In genomic region chr16:4957420-4957719, GRCh38 we compare ENCODE assay signal across 8 cellular contexts. TPM values are rescaled to one million over a fixed set of nuclear protein-coding genes. Genes with fewer than 3 reads are reported as not detected.
DNase-seq lines count a peak whose midpoint lies in the region; ATAC-seq and TF ChIP-seq lines count a peak whose summit lies in the region.

No MANE protein-coding gene starts in this region.

- H3K36me3 Mint-ChIP-seq in T-helper 17 cell (ENCODE audit: low read depth) = peaks cover 5% of the 10 kb centered on the region

- H3K36me3 ChIP-seq in GM23248 (ENCODE audit: low read depth) = no peaks in the 10 kb centered on the region

- H3K27ac Mint-ChIP-seq in T-helper 17 cell = no peak overlapping the region

- H3K4me3 Mint-ChIP-seq in T-helper 17 cell = peak overlapping the region; percentile 95

- H3K4me2 ChIP-seq in GM23248 (ENCODE audit: unreplicated experiment) = peak overlapping the region; percentile 77

- H3K9ac ChIP-seq in GM23248 = no peak overlapping the region

- H3K4me1 Mint-ChIP-seq in T-helper 17 cell = peaks cover 20% of the 10 kb centered on the region

- peak overlapping the region; percentile 79 for H2AFZ ChIP-seq in GM23248

- H3K4me3 ChIP-seq in GM23248 (peak overlapping the region; percentile 69), fibroblast of villous mesenchyme (ENCODE audit: low read depth, low read length) (peak overlapping the region; percentile 55), retinal pigment epithelial cell (ENCODE audit: low read length) (peak overlapping the region; percentile 65)

- WGBS in GM23248 (ENCODE audit: low coverage in 1 of 2, low lambda C conversion rate in 2 of 2, missing lambda C conversion rate in 2 of 2), 2 experiments = 23 to 28% methylated on average over 10 of the region's 10 CpGs

- in situ Hi-C loops in GM23248 (cut with MboI) = no loop called here

- H3F3A ChIP-seq in GM23248 (ENCODE audit: insufficient read depth) = 0 out of 2 replicates have a peak, but pooled peaks cover 6% of the 10 kb centered on the region

- H3K9me3 ChIP-seq in GM23248 (ENCODE audit: low read depth) (no peaks in the 10 kb centered on the region), T-helper 17 cell (ENCODE audit: control insufficient read depth, low read length, poor library complexity, severe bottlenecking) (no peaks in the 10 kb centered on the region)

- H3K27me3 ChIP-seq in GM23248 (replicated peaks; ENCODE audit: insufficient read depth) = no peaks in the 10 kb centered on the region

- DNase-seq in GM23248 = no peak
- DNase-seq in T-helper 17 cell = no peak
- DNase-seq in fibroblast of villous mesenchyme (ENCODE audit: low read depth) = no peak
- no peak for DNase-seq in retinal pigment epithelial cell (ENCODE audit: low read depth)
- DNase-seq in T1000 (lab: John Stamatoyannopoulos, UW) = no peak
- DNase-seq in NCI-H345 treated with DMSO at 0.1 percent for 48 hours (lab: John Stamatoyannopoulos, UW; ENCODE audit: unreplicated experiment) = no peak
- no peak for DNase-seq in NCI-H82 treated with DMSO at 0.1 percent for 48 hours (lab: John Stamatoyannopoulos, UW; ENCODE audit: unreplicated experiment)
- no peak for DNase-seq in OCI-M2 (lab: John Stamatoyannopoulos, UW; ENCODE audit: unreplicated experiment)

- H3K27me3 Mint-ChIP-seq in T-helper 17 cell = peaks cover 52% of the 10 kb centered on the region

- H3K4me1 ChIP-seq in GM23248 (ENCODE audit: insufficient read depth) = no peaks in the 10 kb centered on the region

- no peak for TF ChIP-seq CTCF in fibroblast of villous mesenchyme (IDR thresholded peaks at IDR 0.05; ENCODE audit: insufficient read depth, low read depth, low read length)
- no peak for TF ChIP-seq CTCF in retinal pigment epithelial cell (conservative IDR thresholded peaks at IDR 0.05; ENCODE audit: low read depth, low read length)

- H3K27ac ChIP-seq in GM23248 = no peak overlapping the region

- no peaks in the 10 kb centered on the region for H4K20me1 ChIP-seq in GM23248 (ENCODE audit: insufficient read depth)

- H3K9me2 ChIP-seq in GM23248 (ENCODE audit: insufficient read depth) = no peaks in the 10 kb centered on the region

- H3K79me2 ChIP-seq in GM23248 (ENCODE audit: insufficient read depth) = no peaks in the 10 kb centered on the region

- ATAC-seq in T-helper 17 cell = no peak

RNA-seq across cellular contexts. Expression of gene SEC14L5, which starts 0.8 kb away (rescaled TPM):
- not detected in 2 replicates for total RNA-seq in GM23248 (2014; rRNA removed; shearing (Covaris generic))
- polyA plus RNA-seq in GM23248 (2016; fragmentation: Nextera tagmentation; extraction: Ambion mirVana) = not detected in 2 replicates
- total RNA-seq in T-helper 17 cell (10 to 100 TPM in 1 of 2 donors, under 1 TPM in 1; 0.45 to 13.9 TPM), fibroblast of villous mesenchyme (under 0.01 TPM in 1 of 2 replicates, not detected in the other)

RNA-seq across cellular contexts. Expression of gene PPL, which starts 20.4 kb away (rescaled TPM):
- 1.2 and 1.9 TPM in 2 replicates for total RNA-seq in GM23248 (2014; rRNA removed; shearing (Covaris generic))
- polyA plus RNA-seq in GM23248 (2016; fragmentation: Nextera tagmentation; extraction: Ambion mirVana) = 0.94 and 1.7 TPM in 2 replicates
- total RNA-seq in T-helper 17 cell (not detected), fibroblast of villous mesenchyme (0.32 and 0.86 TPM in 2 replicates)
